Comparison of ENCODE assay signal across 8 cellular contexts in genomic region chr12:45130881-45131281, GRCh38.
DNase-seq lines count a peak whose midpoint lies in the region; ATAC-seq and TF ChIP-seq lines count a peak whose summit lies in the region.

No MANE protein-coding gene starts in this region.

- H3K4me3 ChIP-seq in Karpas-422 (ENCODE audit: low read length) (no peak overlapping the region), astrocyte of the cerebellum (ENCODE audit: low read depth, low read length) (no peak overlapping the region)

- no peaks in the 10 kb centered on the region for H3K36me3 ChIP-seq in Karpas-422 (ENCODE audit: insufficient read depth, low read length)

- H3K9me2 ChIP-seq in Karpas-422 (replicated peaks; ENCODE audit: insufficient read depth, low read length) = no peaks in the 10 kb centered on the region

- H3K4me2 ChIP-seq in Karpas-422 (ENCODE audit: low read depth, low read length, poor library complexity, severe bottlenecking) = no peak overlapping the region

- in situ Hi-C loops in astrocyte of the cerebellum (cut with HindIII; ENCODE audit: low sequenced_read_pairs) = no loop called here

- DNase-seq in GF-D8 (lab: John Stamatoyannopoulos, UW) (peak; percentile 5), Karpas-422 (peak; percentile 80), RKO (ENCODE audit: low spot score) (peak; percentile 75), astrocyte of the cerebellum (ENCODE audit: low read depth) (peak; percentile 35), hypothalamus (lab: John Stamatoyannopoulos, UW) (peak in 28 of 51 donors; percentile 1 to 74 (median 14)), smooth muscle cell of the brain vasculature (ENCODE audit: low read depth, low spot score) (peak; percentile 4), NCI-H2171 (lab: John Stamatoyannopoulos, UW) (no peak)

- no peak overlapping the region for H3K9ac ChIP-seq in Karpas-422 (ENCODE audit: low read length)

- no peaks in the 10 kb centered on the region for H4K20me1 ChIP-seq in Karpas-422 (ENCODE audit: insufficient read depth, low read depth, low read length)

- H3K4me1 ChIP-seq in Karpas-422 (ENCODE audit: low read length) = no peaks in the 10 kb centered on the region

- peak; percentile 75 for TF ChIP-seq CTCF in astrocyte of the cerebellum (IDR thresholded peaks at IDR 0.05; ENCODE audit: low read depth, low read length, missing control alignments)

- H3K27me3 ChIP-seq in Karpas-422 (ENCODE audit: low read length) = no peaks in the 10 kb centered on the region

- no peak overlapping the region for H3K27ac ChIP-seq in Karpas-422 (ENCODE audit: low read length)

- ATAC-seq in GM21723 (IDR thresholded peaks at IDR 0.05; ENCODE audit: unreplicated experiment) = peak; percentile 83

- H3K79me2 ChIP-seq in Karpas-422 (ENCODE audit: low read length) = no peaks in the 10 kb centered on the region

- H3K9me3 ChIP-seq in Karpas-422 (ENCODE audit: low read length) = no peaks in the 10 kb centered on the region

- H2AFZ ChIP-seq in Karpas-422 (ENCODE audit: low read length) = no peak overlapping the region
